Comparison of ENCODE assay signal across 7 cellular contexts in genomic region chr12:63917864-63918742, GRCh38.
A peak's percentile ranks its signal among the peaks of the same experiment; 100 is the strongest.
DNase-seq lines count a peak whose midpoint lies in the region; ATAC-seq and TF ChIP-seq lines count a peak whose summit lies in the region.

No MANE protein-coding gene starts in this region.

- H3K27me3 ChIP-seq in right cardiac atrium (ENCODE audit: control insufficient read depth, insufficient read depth) (no peaks in the 10 kb centered on the region), upper lobe of right lung (no peaks in the 10 kb centered on the region)
- H3K27me3 ChIP-seq in effector memory CD4-positive, alpha-beta T cell (replicated peaks; ENCODE audit: control insufficient read depth, insufficient read depth, low read length, poor library complexity, severe bottlenecking) = no peaks in the 10 kb centered on the region

- no peaks in the 10 kb centered on the region for H3K36me3 ChIP-seq in upper lobe of right lung
- no peaks in the 10 kb centered on the region for H3K36me3 ChIP-seq in effector memory CD4-positive, alpha-beta T cell (ENCODE audit: control insufficient read depth, insufficient read depth, low read length)

- H3K4me3 Mint-ChIP-seq in activated T-helper 1 cell treated with anti-CD3 and anti-CD28 coated beads, Interleukin-12 subunit alpha, Interleukin-12 subunit beta, Interleukin-2, Interleukin-4 antibody, amounts not matched to agents 30 ng/mL and 10 ng/mL and 1 ng/mL, durations not matched to agents 14 hours and 24 hours and 36 hours = no peak overlapping the region

- H3K27me3 Mint-ChIP-seq in activated T-helper 1 cell treated with anti-CD3 and anti-CD28 coated beads, Interleukin-12 subunit alpha, Interleukin-12 subunit beta, Interleukin-2, Interleukin-4 antibody, amounts not matched to agents 30 ng/mL and 10 ng/mL and 1 ng/mL, durations not matched to agents 14 hours and 24 hours and 36 hours (ENCODE audit: insufficient read depth) = peaks cover 6% of the 10 kb centered on the region

- no peaks in the 10 kb centered on the region for H3K4me1 Mint-ChIP-seq in activated T-helper 1 cell treated with anti-CD3 and anti-CD28 coated beads, Interleukin-12 subunit alpha, Interleukin-12 subunit beta, Interleukin-2, Interleukin-4 antibody, amounts not matched to agents 30 ng/mL and 10 ng/mL and 1 ng/mL, durations not matched to agents 14 hours and 24 hours and 36 hours (ENCODE audit: low read depth)

- DNase-seq in SKM-1 (lab: John Stamatoyannopoulos, UW; ENCODE audit: unreplicated experiment) (peak; percentile 77), right cardiac atrium (no peak), upper lobe of right lung (no peak)
- no peak for DNase-seq in effector memory CD4-positive, alpha-beta T cell
- DNase-seq in activated T-helper 1 cell treated with anti-CD3 and anti-CD28 coated beads, Interleukin-12 subunit alpha, Interleukin-12 subunit beta, Interleukin-2, Interleukin-4 antibody, amounts not matched to agents 30 ng/mL and 10 ng/mL and 1 ng/mL, durations not matched to agents 14 hours and 24 hours and 36 hours (ENCODE audit: low spot score) = no peak

- H3K9me3 ChIP-seq in right cardiac atrium (ENCODE audit: control insufficient read depth, low read length) (no peaks in the 10 kb centered on the region), upper lobe of right lung (no peaks in the 10 kb centered on the region)
- H3K9me3 ChIP-seq in effector memory CD4-positive, alpha-beta T cell (ENCODE audit: control insufficient read depth, low read length) = no peaks in the 10 kb centered on the region

- WGBS in right cardiac atrium = 77% methylated on average over 10 of the region's 10 CpGs

- H3K4me3 ChIP-seq in right cardiac atrium (ENCODE audit: low read length) (no peak overlapping the region), upper lobe of right lung (no peak overlapping the region)
- no peak overlapping the region for H3K4me3 ChIP-seq in effector memory CD4-positive, alpha-beta T cell (ENCODE audit: insufficient read depth, low read depth, low read length, poor library complexity, severe bottlenecking)

- no peak for TF ChIP-seq CTCF in upper lobe of right lung (IDR thresholded peaks at IDR 0.05)

- H3K27ac Mint-ChIP-seq in activated T-helper 1 cell treated with anti-CD3 and anti-CD28 coated beads, Interleukin-12 subunit alpha, Interleukin-12 subunit beta, Interleukin-2, Interleukin-4 antibody, amounts not matched to agents 30 ng/mL and 10 ng/mL and 1 ng/mL, durations not matched to agents 14 hours and 24 hours and 36 hours = no peak overlapping the region

- no peaks in the 10 kb centered on the region for H3K9me3 Mint-ChIP-seq in activated T-helper 1 cell treated with anti-CD3 and anti-CD28 coated beads, Interleukin-12 subunit alpha, Interleukin-12 subunit beta, Interleukin-2, Interleukin-4 antibody, amounts not matched to agents 30 ng/mL and 10 ng/mL and 1 ng/mL, durations not matched to agents 14 hours and 24 hours and 36 hours

- H3K27ac ChIP-seq in right cardiac atrium (ENCODE audit: low read length) = peak overlapping the region; percentile 58
- no peak overlapping the region for H3K27ac ChIP-seq in upper lobe of right lung
- H3K27ac ChIP-seq in effector memory CD4-positive, alpha-beta T cell (ENCODE audit: insufficient read depth, low read length, poor library complexity, severe bottlenecking) = no peak overlapping the region

- intact Hi-C loops in right cardiac atrium (cut with DNase I) (no loop called here), upper lobe of right lung (cut with DNase I) (no loop called here)
- intact Hi-C loops in activated T-helper 1 cell treated with anti-CD3 and anti-CD28 coated beads, Interleukin-12 subunit alpha, Interleukin-12 subunit beta, Interleukin-2, Interleukin-4 antibody, amounts not matched to agents 30 ng/mL and 10 ng/mL and 1 ng/mL, durations not matched to agents 14 hours and 24 hours and 36 hours (cut with micrococcal nuclease) = no loop called here

- H3K4me1 ChIP-seq in right cardiac atrium (ENCODE audit: control insufficient read depth, insufficient read depth, low read length) (peaks cover 5% of the 10 kb centered on the region), upper lobe of right lung (peaks cover 28% of the 10 kb centered on the region)
- H3K4me1 ChIP-seq in effector memory CD4-positive, alpha-beta T cell (ENCODE audit: control insufficient read depth, insufficient read depth, low read length, poor library complexity, severe bottlenecking) = no peaks in the 10 kb centered on the region

- no peaks in the 10 kb centered on the region for H3K36me3 Mint-ChIP-seq in activated T-helper 1 cell treated with anti-CD3 and anti-CD28 coated beads, Interleukin-12 subunit alpha, Interleukin-12 subunit beta, Interleukin-2, Interleukin-4 antibody, amounts not matched to agents 30 ng/mL and 10 ng/mL and 1 ng/mL, durations not matched to agents 14 hours and 24 hours and 36 hours (ENCODE audit: low read depth)

- peak; percentile 89 for ATAC-seq in GM18867 (IDR thresholded peaks at IDR 0.05; ENCODE audit: unreplicated experiment)
- peak; percentile 80 for ATAC-seq in HG03066 (IDR thresholded peaks at IDR 0.05; ENCODE audit: low read depth, unreplicated experiment)
- peak; percentile 79 to 82 for ATAC-seq in right cardiac atrium
- peak; percentile 88 for ATAC-seq in upper lobe of right lung
